ENCODE assay signal across 15 cellular contexts in genomic region chr10:125001313-125002043, GRCh38. TPM values are rescaled to one million over a fixed set of nuclear protein-coding genes. Genes with fewer than 3 reads are reported as not detected.
DNase-seq lines count a peak whose midpoint lies in the region; ATAC-seq and TF ChIP-seq lines count a peak whose summit lies in the region.
"Had no signal": no experiment of that assay in that cellular context is flagged by ENCODE, and none has a peak within 500 bp of the region (broad histone marks: within the 10 kb centered on the region; RNA-seq: fewer than 3 reads in every experiment).

No MANE protein-coding gene starts in this region.

- no peak overlapping the region for H3K4me3 Mint-ChIP-seq in activated T-cell treated with anti-CD3 and anti-CD28 coated beads, Interleukin-2, amount 50 U/mL, for 24 hours
- no peak overlapping the region for H3K4me3 Mint-ChIP-seq in activated T-cell treated with anti-CD3 and anti-CD28 coated beads, Interleukin-2, amount 50 U/mL, for 4 hours
- H3K4me3 Mint-ChIP-seq in nephron: no peak overlapping the region
- no peak overlapping the region for H3K4me3 Mint-ChIP-seq in type B pancreatic cell
- H3K4me3 Mint-ChIP-seq: activated CD4-positive, alpha-beta T cell treated with anti-CD3 and anti-CD28 coated beads, Interleukin-2, amount 10 ng/mL, durations not matched to agents 24 days and 14 days; activated naive CD8-positive, alpha-beta T cell treated with anti-CD3 and anti-CD28 coated beads for 36 hours; stimulated activated naive CD8-positive, alpha-beta T cell treated with anti-CD3 and anti-CD28 coated beads, Interleukin-15, Interleukin-2, amounts not matched to agents 100 ng/mL and 50 ng/mL, for 24 hours had no signal

- H3K9me3 Mint-ChIP-seq in activated T-cell treated with anti-CD3 and anti-CD28 coated beads, Interleukin-2, amount 50 U/mL, for 24 hours: no peaks in the 10 kb centered on the region
- no peaks in the 10 kb centered on the region for H3K9me3 Mint-ChIP-seq in activated T-cell treated with anti-CD3 and anti-CD28 coated beads, Interleukin-2, amount 50 U/mL, for 4 hours
- no peaks in the 10 kb centered on the region for H3K9me3 Mint-ChIP-seq in nephron
- H3K9me3 Mint-ChIP-seq in type B pancreatic cell: no peaks in the 10 kb centered on the region
- H3K9me3 Mint-ChIP-seq: activated CD4-positive, alpha-beta T cell treated with anti-CD3 and anti-CD28 coated beads, Interleukin-2, amount 10 ng/mL, durations not matched to agents 24 days and 14 days; activated naive CD8-positive, alpha-beta T cell treated with anti-CD3 and anti-CD28 coated beads for 36 hours; stimulated activated naive CD8-positive, alpha-beta T cell treated with anti-CD3 and anti-CD28 coated beads, Interleukin-15, Interleukin-2, amounts not matched to agents 100 ng/mL and 50 ng/mL, for 24 hours had no signal

- no peaks in the 10 kb centered on the region for H3K36me3 Mint-ChIP-seq in activated T-cell treated with anti-CD3 and anti-CD28 coated beads, Interleukin-2, amount 50 U/mL, for 24 hours (ENCODE audit: low read depth)
- H3K36me3 Mint-ChIP-seq in activated T-cell treated with anti-CD3 and anti-CD28 coated beads, Interleukin-2, amount 50 U/mL, for 4 hours (ENCODE audit: insufficient read depth): no peaks in the 10 kb centered on the region
- H3K36me3 Mint-ChIP-seq in nephron (ENCODE audit: low read depth): peaks cover 22% of the 10 kb centered on the region
- peaks cover 7% of the 10 kb centered on the region for H3K36me3 Mint-ChIP-seq in type B pancreatic cell
- H3K36me3 Mint-ChIP-seq: activated naive CD8-positive, alpha-beta T cell treated with anti-CD3 and anti-CD28 coated beads for 36 hours had no signal

- no peaks in the 10 kb centered on the region for H3K27me3 ChIP-seq in foreskin keratinocyte

- H3K27ac Mint-ChIP-seq in activated T-cell treated with anti-CD3 and anti-CD28 coated beads, Interleukin-2, amount 50 U/mL, for 24 hours: no peak overlapping the region
- H3K27ac Mint-ChIP-seq in nephron (peak overlapping the region in 2 of 3 experiments; percentile 45 to 90), type B pancreatic cell (no peak overlapping the region)
- H3K27ac Mint-ChIP-seq: activated CD4-positive, alpha-beta T cell treated with anti-CD3 and anti-CD28 coated beads, Interleukin-2, amount 10 ng/mL, durations not matched to agents 24 days and 14 days; activated naive CD8-positive, alpha-beta T cell treated with anti-CD3 and anti-CD28 coated beads for 36 hours; stimulated activated naive CD8-positive, alpha-beta T cell treated with anti-CD3 and anti-CD28 coated beads, Interleukin-15, Interleukin-2, amounts not matched to agents 100 ng/mL and 50 ng/mL, for 24 hours had no signal

- H3K27me3 Mint-ChIP-seq in activated T-cell treated with anti-CD3 and anti-CD28 coated beads, Interleukin-2, amount 50 U/mL, for 24 hours: peaks cover 3% of the 10 kb centered on the region
- H3K27me3 Mint-ChIP-seq in activated T-cell treated with anti-CD3 and anti-CD28 coated beads, Interleukin-2, amount 50 U/mL, for 4 hours (ENCODE audit: low read depth): peaks cover 2% of the 10 kb centered on the region
- no peaks in the 10 kb centered on the region for H3K27me3 Mint-ChIP-seq in nephron (ENCODE audit: low read depth)
- no peaks in the 10 kb centered on the region for H3K27me3 Mint-ChIP-seq in type B pancreatic cell
- H3K27me3 Mint-ChIP-seq: activated CD4-positive, alpha-beta T cell treated with anti-CD3 and anti-CD28 coated beads, Interleukin-2, amount 10 ng/mL, durations not matched to agents 24 days and 14 days; activated naive CD8-positive, alpha-beta T cell treated with anti-CD3 and anti-CD28 coated beads for 36 hours; stimulated activated naive CD8-positive, alpha-beta T cell treated with anti-CD3 and anti-CD28 coated beads, Interleukin-15, Interleukin-2, amounts not matched to agents 100 ng/mL and 50 ng/mL, for 24 hours had no signal

- H3K4me1 ChIP-seq in foreskin keratinocyte: peaks cover 4% of the 10 kb centered on the region

- H3K27ac ChIP-seq in foreskin keratinocyte: no peak overlapping the region
- H3K27ac ChIP-seq: KMS-11 had no signal

- no peak for TF ChIP-seq CTCF in foreskin keratinocyte (conservative IDR thresholded peaks at IDR 0.05)
- TF ChIP-seq CTCF in nephron (IDR thresholded peaks at IDR 0.05; ENCODE audit: unreplicated experiment in 3 of 3): no peak
- TF ChIP-seq CTCF in type B pancreatic cell (conservative IDR thresholded peaks at IDR 0.05): no peak

- DNase-seq in activated T-cell treated with anti-CD3 and anti-CD28 coated beads, Interleukin-2, amount 50 U/mL, for 24 hours: peak; percentile 26
- no peak for DNase-seq in activated T-cell treated with anti-CD3 and anti-CD28 coated beads, Interleukin-2, amount 50 U/mL, for 4 hours
- DNase-seq in foreskin keratinocyte (peak in 1 of 2 donors; percentile 52), type B pancreatic cell (ENCODE audit: extremely low spot score, unreplicated experiment) (peak; percentile 66), AML-193 (lab: John Stamatoyannopoulos, UW) (no peak), COLO668 (lab: John Stamatoyannopoulos, UW; ENCODE audit: unreplicated experiment) (no peak)
- DNase-seq: activated CD4-positive, alpha-beta T cell treated with anti-CD3 and anti-CD28 coated beads, Interleukin-2, amount 10 ng/mL, durations not matched to agents 24 days and 14 days; activated naive CD8-positive, alpha-beta T cell treated with anti-CD3 and anti-CD28 coated beads for 36 hours; DND-41; NCI-H2227 treated with DMSO at 0.1 percent for 48 hours; SHP77 treated with DMSO at 0.1 percent for 48 hours had no signal

- ATAC-seq in activated T-cell treated with anti-CD3 and anti-CD28 coated beads, Interleukin-2, amount 50 U/mL, for 4 hours: no peak
- ATAC-seq in foreskin keratinocyte (peak; percentile 74), GM21737 (IDR thresholded peaks at IDR 0.05; ENCODE audit: unreplicated experiment) (no peak)

- no peaks in the 10 kb centered on the region for H3K4me1 Mint-ChIP-seq in activated T-cell treated with anti-CD3 and anti-CD28 coated beads, Interleukin-2, amount 50 U/mL, for 24 hours (ENCODE audit: low read depth)
- no peaks in the 10 kb centered on the region for H3K4me1 Mint-ChIP-seq in activated T-cell treated with anti-CD3 and anti-CD28 coated beads, Interleukin-2, amount 50 U/mL, for 4 hours (ENCODE audit: low read depth)
- peaks cover 21% of the 10 kb centered on the region for H3K4me1 Mint-ChIP-seq in nephron
- H3K4me1 Mint-ChIP-seq in type B pancreatic cell (ENCODE audit: unreplicated experiment): peaks cover 3% of the 10 kb centered on the region
- H3K4me1 Mint-ChIP-seq: activated CD4-positive, alpha-beta T cell treated with anti-CD3 and anti-CD28 coated beads, Interleukin-2, amount 10 ng/mL, durations not matched to agents 24 days and 14 days had no signal

RNA-seq across cellular contexts. Expression of gene ZRANB1, which starts 59.6 kb away (rescaled TPM):
- total RNA-seq in activated T-cell treated with anti-CD3 and anti-CD28 coated beads, Interleukin-2, amount 50 U/mL, for 4 hours: 10 to 100 TPM; 12.4 to 13.3 (median 13.0) TPM
- 11.5 and 12.5 TPM in 2 replicates for total RNA-seq in foreskin keratinocyte
- 3.8 and 4.5 TPM in 2 replicates for polyA plus RNA-seq in foreskin keratinocyte
- total RNA-seq in type B pancreatic cell (ENCODE audit: low replicate concordance): 18.8 and 24.5 TPM in 2 replicates

Comparison
In these comparisons a context has a peak if more than half of its experiments do, and no peak if none do; other contexts are left out.
1. DNase-seq: peak in activated T-cell treated with anti-CD3 and anti-CD28 coated beads, Interleukin-2, amount 50 U/mL, for 24 hours (single experiment) and type B pancreatic cell (single experiment); none in activated T-cell treated with anti-CD3 and anti-CD28 coated beads, Interleukin-2, amount 50 U/mL, for 4 hours (single experiment), AML-193 (0 of 2) and COLO668 (single experiment).
2. H3K27ac Mint-ChIP-seq: peak in nephron (2 of 3); none in activated T-cell treated with anti-CD3 and anti-CD28 coated beads, Interleukin-2, amount 50 U/mL, for 24 hours (single experiment) and type B pancreatic cell (single experiment).